In genomic region chr5:163440954-163441353, GRCh38 we compare ENCODE assay signal across 22 cellular contexts. TPM values are rescaled to one million over a fixed set of nuclear protein-coding genes. Genes with fewer than 3 reads are reported as not detected.
DNase-seq lines count a peak whose midpoint lies in the region; ATAC-seq and TF ChIP-seq lines count a peak whose summit lies in the region.
"Had no signal": no experiment of that assay in that cellular context is flagged by ENCODE, and none has a peak within 500 bp of the region (broad histone marks: within the 10 kb centered on the region; RNA-seq: fewer than 3 reads in every experiment).

No MANE protein-coding gene starts in this region.

- H3K27ac Mint-ChIP-seq in natural killer cell (peak overlapping the region; percentile 3 to 65), T-helper 17 cell (peak overlapping the region; percentile 81)
- no peak overlapping the region for H3K27ac Mint-ChIP-seq in natural killer cell treated with Interleukin-12 subunit alpha and Interleukin-12 subunit beta and Interleukin-15 and Interleukin-18, amount 100 ng/mL, for 72 hours
- H3K27ac Mint-ChIP-seq: stimulated activated naive CD8-positive, alpha-beta T cell treated with anti-CD3 and anti-CD28 coated beads, Interleukin-15, Interleukin-2, amounts not matched to agents 100 ng/mL and 50 ng/mL, for 24 hours had no signal

- H3K9me3 ChIP-seq in T-helper 17 cell (ENCODE audit: control insufficient read depth, low read length, poor library complexity, severe bottlenecking) (no peaks in the 10 kb centered on the region), iPS-20b (ENCODE audit: insufficient read depth, low read depth, low read length) (no peaks in the 10 kb centered on the region)
- H3K9me3 ChIP-seq: Caco-2, esophagus squamous epithelium, transverse colon had no signal

- no peaks in the 10 kb centered on the region for H3K27me3 ChIP-seq in iPS-20b (ENCODE audit: insufficient read depth, low read length)
- H3K27me3 ChIP-seq: esophagus squamous epithelium, transverse colon had no signal

- H3K27me3 Mint-ChIP-seq in natural killer cell (ENCODE audit: low read depth in 2 of 2) (no peaks in the 10 kb centered on the region), T-helper 17 cell (no peaks in the 10 kb centered on the region)
- no peaks in the 10 kb centered on the region for H3K27me3 Mint-ChIP-seq in natural killer cell treated with Interleukin-12 subunit alpha and Interleukin-12 subunit beta and Interleukin-15 and Interleukin-18, amount 100 ng/mL, for 72 hours
- H3K27me3 Mint-ChIP-seq: stimulated activated naive CD8-positive, alpha-beta T cell treated with anti-CD3 and anti-CD28 coated beads, Interleukin-15, Interleukin-2, amounts not matched to agents 100 ng/mL and 50 ng/mL, for 24 hours had no signal

- no peak overlapping the region for H3K27ac ChIP-seq in iPS-20b (ENCODE audit: low read length)
- H3K27ac ChIP-seq: esophagus squamous epithelium, parathyroid adenoma, transverse colon had no signal

- no peak for TF ChIP-seq CTCF in natural killer cell (IDR thresholded peaks at IDR 0.05)

- no peaks in the 10 kb centered on the region for H3K9me3 Mint-ChIP-seq in natural killer cell
- no peaks in the 10 kb centered on the region for H3K9me3 Mint-ChIP-seq in natural killer cell treated with Interleukin-12 subunit alpha and Interleukin-12 subunit beta and Interleukin-15 and Interleukin-18, amount 100 ng/mL, for 72 hours
- H3K9me3 Mint-ChIP-seq: stimulated activated naive CD8-positive, alpha-beta T cell treated with anti-CD3 and anti-CD28 coated beads, Interleukin-15, Interleukin-2, amounts not matched to agents 100 ng/mL and 50 ng/mL, for 24 hours had no signal

- H3K4me1 Mint-ChIP-seq in natural killer cell (peaks cover 34 to 40% of the 10 kb centered on the region in 2 donors), T-helper 17 cell (peaks cover 17% of the 10 kb centered on the region)
- peaks cover 13 to 32% of the 10 kb centered on the region in 2 donors for H3K4me1 Mint-ChIP-seq in natural killer cell treated with Interleukin-12 subunit alpha and Interleukin-12 subunit beta and Interleukin-15 and Interleukin-18, amount 100 ng/mL, for 72 hours (ENCODE audit: low read depth in 2 of 2)

- no peak for DNase-seq in natural killer cell
- no peak for DNase-seq in natural killer cell treated with Interleukin-12 subunit alpha and Interleukin-12 subunit beta and Interleukin-15 and Interleukin-18, amount 100 ng/mL, for 72 hours (ENCODE audit: low spot score)
- no peak for DNase-seq in T-helper 17 cell
- DNase-seq in T-helper 1 cell: no peak
- DNase-seq in central memory CD4-positive, alpha-beta T cell: no peak
- DNase-seq in activated CD4-positive, CD25-positive, alpha-beta regulatory T cell (lab: John Stamatoyannopoulos, UW): no peak
- DNase-seq in SIG-M5 (lab: John Stamatoyannopoulos, UW): no peak
- DNase-seq: activated effector memory CD4-positive, alpha-beta T cell treated with Interleukin-2 at 50 U/mL for 16 hours; anterior cingulate cortex; Caco-2; effector CD8-positive, alpha-beta T cell; EL; esophagus squamous epithelium; head of caudate nucleus; KBM-7; NCI-H1092 treated with DMSO at 0.1 percent for 48 hours; NCI-H510A treated with DMSO at 0.1 percent for 48 hours; stimulated activated CD4-positive, alpha-beta T cell treated with anti-CD3 and anti-CD28 coated beads, Interleukin-1b, Interleukin-23, amount 100 ng/mL, for 48 hours; transverse colon had no signal

- peaks cover 74% of the 10 kb centered on the region for H3K36me3 ChIP-seq in iPS-20b (ENCODE audit: insufficient read depth, low read depth, low read length)

- H3K4me1 ChIP-seq in iPS-20b (ENCODE audit: insufficient read depth, low read length): peaks cover 6% of the 10 kb centered on the region; the same call in 1 of the 2 replicates

- no peak overlapping the region for H3K4me3 Mint-ChIP-seq in natural killer cell
- H3K4me3 Mint-ChIP-seq in natural killer cell treated with Interleukin-12 subunit alpha and Interleukin-12 subunit beta and Interleukin-15 and Interleukin-18, amount 100 ng/mL, for 72 hours: no peak overlapping the region
- H3K4me3 Mint-ChIP-seq in T-helper 17 cell: no peak overlapping the region

- peak overlapping the region; percentile 89 for H3K4me3 ChIP-seq in iPS-20b (ENCODE audit: low read length)
- H3K4me3 ChIP-seq: esophagus squamous epithelium, transverse colon had no signal

- intact Hi-C loops in natural killer cell (cut with micrococcal nuclease): no loop called here

- H3K9ac ChIP-seq in iPS-20b (ENCODE audit: low read depth, low read length): no peak overlapping the region
- H3K9ac ChIP-seq: parathyroid adenoma had no signal

- ATAC-seq in natural killer cell (no peak), T-helper 17 cell (no peak)
- no peak for ATAC-seq in natural killer cell treated with Interleukin-12 subunit alpha and Interleukin-12 subunit beta and Interleukin-15 and Interleukin-18, amount 100 ng/mL, for 72 hours

- no peaks in the 10 kb centered on the region for H3K36me3 Mint-ChIP-seq in natural killer cell
- peaks cover 5% of the 10 kb centered on the region for H3K36me3 Mint-ChIP-seq in natural killer cell treated with Interleukin-12 subunit alpha and Interleukin-12 subunit beta and Interleukin-15 and Interleukin-18, amount 100 ng/mL, for 72 hours
- H3K36me3 Mint-ChIP-seq in T-helper 17 cell (ENCODE audit: low read depth): no peaks in the 10 kb centered on the region

RNA-seq across cellular contexts. Expression of gene CCNG1, which starts 3.6 kb away (rescaled TPM):
- total RNA-seq in natural killer cell (100 to 1,000 TPM in 1 of 3 donors, 10 to 100 TPM in 2; 71.7 to 100 (median 78.7) TPM), T-helper 17 cell (100 to 1,000 TPM in 1 of 2 donors, 10 to 100 TPM in 1; 79.1 to 121 TPM)
- 10 to 100 TPM; 58.4 to 98.7 TPM for total RNA-seq in natural killer cell treated with Interleukin-12 subunit alpha and Interleukin-12 subunit beta and Interleukin-15 and Interleukin-18, amount 100 ng/mL, for 72 hours

RNA-seq across cellular contexts. Expression of gene NUDCD2, which starts 18.9 kb away (rescaled TPM):
- 10 to 100 TPM; 13.2 to 24.7 (median 21.7) TPM for total RNA-seq in natural killer cell
- 10 to 100 TPM; 25.4 to 43.3 TPM for total RNA-seq in natural killer cell treated with Interleukin-12 subunit alpha and Interleukin-12 subunit beta and Interleukin-15 and Interleukin-18, amount 100 ng/mL, for 72 hours
- total RNA-seq in T-helper 17 cell: 10 to 100 TPM; 17.9 to 19.5 TPM

RNA-seq across cellular contexts. Expression of gene HMMR, which starts 19.5 kb away (rescaled TPM):
- under 1 TPM; 0.42 to 0.70 (median 0.63) TPM for total RNA-seq in natural killer cell
- 10 to 100 TPM; 31.4 to 44.3 TPM for total RNA-seq in natural killer cell treated with Interleukin-12 subunit alpha and Interleukin-12 subunit beta and Interleukin-15 and Interleukin-18, amount 100 ng/mL, for 72 hours
- under 1 TPM; 0.45 to 0.52 TPM for total RNA-seq in T-helper 17 cell

Comparison
In these comparisons a context has a peak if more than half of its experiments do, and no peak if none do; other contexts are left out.
1. H3K27ac Mint-ChIP-seq: peak in natural killer cell (2 of 2) and T-helper 17 cell (single experiment); none in natural killer cell treated with Interleukin-12 subunit alpha and Interleukin-12 subunit beta and Interleukin-15 and Interleukin-18, amount 100 ng/mL, for 72 hours (0 of 2).
2. RNA of gene HMMR, which starts 19.5 kb away (total RNA-seq): 31.4 to 44.3 TPM in natural killer cell treated with Interleukin-12 subunit alpha and Interleukin-12 subunit beta and Interleukin-15 and Interleukin-18, amount 100 ng/mL, for 72 hours; 0.42 to 0.70 TPM in natural killer cell and 0.45 to 0.52 TPM in T-helper 17 cell; every median in the first group is over 10 times any median in the second.